Comparison of ENCODE assay signal across 1 cellular context in genomic region chr15:75335705-75336355, GRCh38.
TF ChIP-seq lines count a peak whose summit lies in the region.

COMMD4 (plus strand) TSS chr15:75336063; CDS start chr15:75336090, 27 bp downstream.

TF ChIP-seq in WTC11, 78 proteins besides CTCF, POLR2A, EP300 and RAD21 (continued from another document):
- no peak for TF ChIP-seq NR2C2 (CRISPR knock-in tag; IDR thresholded peaks at IDR 0.05)
- TF ChIP-seq NFE2L1 (CRISPR knock-in tag; IDR thresholded peaks at IDR 0.05), result peak; percentile 69; the same call in 1 of the 2 replicates
- no peak for TF ChIP-seq FOXJ3 (CRISPR knock-in tag; IDR thresholded peaks at IDR 0.05; ENCODE audit: borderline replicate concordance)
- TF ChIP-seq ZNF425 (CRISPR knock-in tag; conservative IDR thresholded peaks at IDR 0.05), result no peak
- no peak for TF ChIP-seq TEAD4 (CRISPR knock-in tag; IDR thresholded peaks at IDR 0.05)
- peak; percentile 93; the same call in 1 of the 2 replicates for TF ChIP-seq ZNF138 (CRISPR knock-in tag; conservative IDR thresholded peaks at IDR 0.05)
- no peak for TF ChIP-seq CBFB (CRISPR knock-in tag; IDR thresholded peaks at IDR 0.05; ENCODE audit: low read depth)
- no peak for TF ChIP-seq AR (CRISPR knock-in tag; IDR thresholded peaks at IDR 0.05)
- TF ChIP-seq ZNF416 (CRISPR knock-in tag; IDR thresholded peaks at IDR 0.05), result no peak
- TF ChIP-seq ATF1 (CRISPR knock-in tag; IDR thresholded peaks at IDR 0.05), result no peak
- no peak for TF ChIP-seq ZNF317 (CRISPR knock-in tag; IDR thresholded peaks at IDR 0.05; ENCODE audit: borderline replicate concordance, low read depth)
- peak; percentile 44; the same call in 1 of the 2 replicates for TF ChIP-seq TP53 (CRISPR knock-in tag; IDR thresholded peaks at IDR 0.05)
- peak; percentile 48; the same call in 1 of the 2 replicates for TF ChIP-seq SMAD3 (CRISPR knock-in tag; IDR thresholded peaks at IDR 0.05; ENCODE audit: borderline replicate concordance)
- no peak for TF ChIP-seq GRHL2 (CRISPR knock-in tag; IDR thresholded peaks at IDR 0.05; ENCODE audit: insufficient replicate concordance, severe bottlenecking)
- no peak for TF ChIP-seq ZNF512 (CRISPR knock-in tag; IDR thresholded peaks at IDR 0.05; ENCODE audit: borderline replicate concordance)
- TF ChIP-seq ZNF532 (CRISPR knock-in tag; IDR thresholded peaks at IDR 0.05; ENCODE audit: borderline replicate concordance), result no peak
- TF ChIP-seq ZMAT4 (CRISPR knock-in tag; IDR thresholded peaks at IDR 0.05), result no peak
- TF ChIP-seq ZNF121 (CRISPR knock-in tag; IDR thresholded peaks at IDR 0.05), result no peak
- TF ChIP-seq ZNF219 (CRISPR knock-in tag; IDR thresholded peaks at IDR 0.05; ENCODE audit: borderline replicate concordance), result no peak
- no peak for TF ChIP-seq E2F1 (CRISPR knock-in tag; IDR thresholded peaks at IDR 0.05)
- peak; percentile 99 for TF ChIP-seq USF2 (CRISPR knock-in tag; IDR thresholded peaks at IDR 0.05)
- peak; percentile 76; the same call in 1 of the 2 replicates for TF ChIP-seq ETV6 (CRISPR knock-in tag; IDR thresholded peaks at IDR 0.05)
- no peak for TF ChIP-seq TCF7 (CRISPR knock-in tag; IDR thresholded peaks at IDR 0.05; ENCODE audit: low read depth)
- TF ChIP-seq E2F4 (CRISPR knock-in tag; IDR thresholded peaks at IDR 0.05; ENCODE audit: borderline replicate concordance, low read depth), result peak; percentile 84; the same call in 1 of the 2 replicates
TF ChIP-seq in WTC11: peak in this region for 20.
